Comparison of ENCODE assay signal across 8 cellular contexts in the genomic region with DNA sequence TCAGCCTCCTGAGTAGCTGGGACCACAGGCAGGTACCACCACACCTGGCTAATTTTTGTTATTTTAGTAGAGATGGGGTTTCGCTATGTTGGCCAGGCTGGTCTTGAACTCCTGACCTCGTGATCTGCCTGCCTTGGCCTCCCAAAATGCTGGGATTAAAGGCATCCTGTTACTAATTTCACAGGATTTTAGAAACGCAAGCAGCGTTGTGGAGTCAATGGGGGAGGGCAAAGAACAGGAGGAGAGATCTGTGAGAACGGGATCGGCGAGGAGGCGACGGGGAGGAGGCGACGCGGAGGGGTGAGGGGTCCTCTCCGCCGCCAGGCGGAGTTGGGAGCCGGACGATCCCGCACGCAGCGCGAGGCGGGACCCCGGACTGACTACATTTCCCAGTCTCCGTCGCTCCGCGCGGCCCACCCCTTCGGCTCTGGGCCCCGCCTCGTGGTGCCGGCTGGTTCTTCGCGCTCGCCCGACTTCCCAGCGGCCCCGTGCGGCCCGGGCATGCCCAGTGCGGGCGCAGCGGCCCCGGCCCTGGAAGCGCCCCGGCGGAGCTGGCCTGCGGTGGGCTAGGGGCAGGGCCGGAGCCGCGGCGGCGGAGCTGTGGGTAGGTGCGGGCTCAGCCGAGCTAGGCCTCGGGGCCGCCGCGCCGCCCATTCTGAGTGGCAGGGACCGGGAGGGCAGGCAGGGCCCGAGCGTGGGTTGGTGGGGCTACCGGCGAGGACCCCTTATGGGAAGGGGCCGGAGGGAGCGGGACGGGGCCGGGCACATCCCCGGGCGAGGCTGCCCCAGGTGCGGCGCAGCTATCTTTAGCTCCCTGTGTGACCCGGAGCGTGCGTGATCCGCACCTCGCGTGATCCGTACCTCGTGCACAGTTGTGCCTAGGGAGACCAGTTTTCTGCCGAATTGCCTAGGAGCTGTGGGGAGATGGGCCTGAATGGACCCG. TPM values are rescaled to one million over a fixed set of nuclear protein-coding genes. Genes with fewer than 3 reads are reported as not detected.
DNase-seq lines count a peak whose midpoint lies in the region; ATAC-seq and TF ChIP-seq lines count a peak whose summit lies in the region.

EI24 (plus strand) TSS at position 508 of the 943 bp plus-strand sequence. CDS start 3,051 bp downstream, outside the sequence.

- DNase-seq in DMS53 treated with DMSO at 0.1 percent for 48 hours (lab: John Stamatoyannopoulos, UW; ENCODE audit: unreplicated experiment) = peak; percentile 83
- peak; percentile 76 to 90 for DNase-seq in PC-9
- peak; percentile 93 for DNase-seq in activated T-cell treated with anti-CD3 and anti-CD28 coated beads, Interleukin-2, amount 50 U/mL, for 24 hours
- DNase-seq in stimulated activated CD8-positive, alpha-beta memory T cell treated with anti-CD3 and anti-CD28 coated beads, Interleukin-7, amount 100 ng/mL, for 24 hours (ENCODE audit: low read depth) = peak; percentile 76

- peak within 1 kb of the TSS; percentile 99 for H2AFZ ChIP-seq in PC-9

- 1% methylated on average over 76 to 83 of the region's 83 CpGs for WGBS in esophagus, 2 donors

- H3K9ac ChIP-seq in muscle layer of colon (ENCODE audit: low read length) = peak within 1 kb of the TSS; percentile 97

- H3K27me3 ChIP-seq in PC-9 (ENCODE audit: insufficient read depth, low read depth) (no peaks in the 10 kb centered on the region), esophagus (ENCODE audit: control insufficient read depth in 1 of 2, insufficient read depth in 2 of 2, low read length in 2 of 2) (no peaks in the 10 kb centered on the region), muscle layer of colon (ENCODE audit: control insufficient read depth in 1 of 2, insufficient read depth in 2 of 2, low read length in 2 of 2) (no peaks in the 10 kb centered on the region)

- H3K4me1 Mint-ChIP-seq in activated T-cell treated with anti-CD3 and anti-CD28 coated beads, Interleukin-2, amount 50 U/mL, for 24 hours (ENCODE audit: low read depth) = peaks cover 29% of the 10 kb centered on the region

- TF ChIP-seq RAD21 in Ishikawa (IDR thresholded peaks at IDR 0.05; ENCODE audit: low read depth) = no peak; the same call in 1 of the 2 replicates

- no peak for TF ChIP-seq EP300 in Ishikawa (IDR thresholded peaks at IDR 0.05; ENCODE audit: borderline replicate concordance)

- H3K27me3 Mint-ChIP-seq in activated T-cell treated with anti-CD3 and anti-CD28 coated beads, Interleukin-2, amount 50 U/mL, for 24 hours = no peaks in the 10 kb centered on the region

- peaks cover 30% of the 10 kb centered on the region for H3K79me2 ChIP-seq in PC-9 (ENCODE audit: low read depth)

- H3K4me3 ChIP-seq in PC-9 (peak within 1 kb of the TSS; percentile 98), esophagus (ENCODE audit: low read depth in 1 of 2, low read length in 2 of 2) (peak within 1 kb of the TSS; percentile 91 to 92), muscle layer of colon (ENCODE audit: low read depth in 1 of 2, low read length in 2 of 2) (peak within 1 kb of the TSS; percentile 75 to 89)

- peaks cover 6% of the 10 kb centered on the region; the same call in 1 of the 2 replicates for H4K20me1 ChIP-seq in PC-9 (ENCODE audit: insufficient read depth)

- CTCF ChIA-PET in PC-9 (lab: Charles Lee) = no interaction called here

- peak; percentile 66 for TF ChIP-seq CTCF in PC-9 (conservative IDR thresholded peaks at IDR 0.05)

- no peaks in the 10 kb centered on the region for H3F3A ChIP-seq in PC-9 (ENCODE audit: insufficient read depth, low read depth)

- H3K27ac Mint-ChIP-seq in activated T-cell treated with anti-CD3 and anti-CD28 coated beads, Interleukin-2, amount 50 U/mL, for 24 hours = peak within 1 kb of the TSS; percentile 95

- H3K9me3 Mint-ChIP-seq in activated T-cell treated with anti-CD3 and anti-CD28 coated beads, Interleukin-2, amount 50 U/mL, for 24 hours = no peaks in the 10 kb centered on the region

- BruUV-seq in PC-9 (replicated peaks; lab: Mats Ljungman, UMichigan) = no TSS peak

- H3K36me3 Mint-ChIP-seq in activated T-cell treated with anti-CD3 and anti-CD28 coated beads, Interleukin-2, amount 50 U/mL, for 24 hours (ENCODE audit: low read depth) = peaks cover 41% of the 10 kb centered on the region

- H3K4me1 ChIP-seq in PC-9 (replicated peaks; ENCODE audit: insufficient read depth) (peaks cover 11% of the 10 kb centered on the region; the same call in 1 of the 2 replicates), esophagus (ENCODE audit: control insufficient read depth in 2 of 2, insufficient read depth in 2 of 2, low read length in 1 of 2) (no peaks in the 10 kb centered on the region), muscle layer of colon (ENCODE audit: insufficient read depth, low read length) (peaks cover 13% of the 10 kb centered on the region)

- H3K27ac ChIP-seq in PC-9 (peak within 1 kb of the TSS; percentile 41; the same call in 1 of the 2 replicates), esophagus (ENCODE audit: low read depth in 2 of 2, low read length in 1 of 2) (peak within 1 kb of the TSS; percentile 78 to 84), muscle layer of colon (ENCODE audit: low read depth, low read length) (peak within 1 kb of the TSS; percentile 84)

- intact Hi-C loops in PC-9 (cut with micrococcal nuclease; ENCODE audit: unreplicated experiment) = loop anchor here (1.0 to 10.0 kb wide), 3 partner anchors 23 to 684 kb away; partner anchors contain the start of genes CHEK1 and STT3A

- peak within 1 kb of the TSS; percentile 84 for H3K4me2 ChIP-seq in PC-9

- H3K9me3 ChIP-seq in PC-9 (ENCODE audit: insufficient read depth, low read depth) (no peaks in the 10 kb centered on the region), esophagus (ENCODE audit: control insufficient read depth in 2 of 2, insufficient read depth in 1 of 2, low read depth in 1 of 2, low read length in 1 of 2) (no peaks in the 10 kb centered on the region), muscle layer of colon (ENCODE audit: low read length) (no peaks in the 10 kb centered on the region)

- POLR2A ChIA-PET in PC-9 (lab: Charles Lee; ENCODE audit: unreplicated experiment) = interaction anchor here (0.8 to 1.3 kb wide), 2 partner anchors 23 to 318 kb away, joined by 6 read pairs; partner anchors contain the start of genes HYLS1 and STT3A

- H3K36me3 ChIP-seq in PC-9 (ENCODE audit: low read depth) = peaks cover 14% of the 10 kb centered on the region; the same call in 1 of the 2 replicates
- peaks cover 3% of the 10 kb centered on the region in 2 donors for H3K36me3 ChIP-seq in esophagus (ENCODE audit: control insufficient read depth in 2 of 2, insufficient read depth in 2 of 2, low read length in 1 of 2)
- H3K36me3 ChIP-seq in muscle layer of colon (ENCODE audit: insufficient read depth, low read length) = peaks cover 15% of the 10 kb centered on the region

- H3K9me2 ChIP-seq in PC-9 (ENCODE audit: insufficient read depth) = no peaks in the 10 kb centered on the region

- H3K4me3 Mint-ChIP-seq in activated T-cell treated with anti-CD3 and anti-CD28 coated beads, Interleukin-2, amount 50 U/mL, for 24 hours = peak within 1 kb of the TSS; percentile 90

- ATAC-seq in GM21576 (IDR thresholded peaks at IDR 0.05; ENCODE audit: unreplicated experiment) = peak; percentile 95

TF ChIP-seq in Ishikawa, 13 proteins besides CTCF, POLR2A, EP300 and RAD21:
- no peak for TF ChIP-seq FOXM1 (IDR thresholded peaks at IDR 0.05; ENCODE audit: borderline replicate concordance, low read depth)
- peak; percentile 67 for TF ChIP-seq MAX (IDR thresholded peaks at IDR 0.05)
- peak; percentile 80 for TF ChIP-seq ZBTB7A (IDR thresholded peaks at IDR 0.05; ENCODE audit: low read depth)
- TF ChIP-seq NFIC (IDR thresholded peaks at IDR 0.05) = no peak
- TF ChIP-seq, protein P1, sequence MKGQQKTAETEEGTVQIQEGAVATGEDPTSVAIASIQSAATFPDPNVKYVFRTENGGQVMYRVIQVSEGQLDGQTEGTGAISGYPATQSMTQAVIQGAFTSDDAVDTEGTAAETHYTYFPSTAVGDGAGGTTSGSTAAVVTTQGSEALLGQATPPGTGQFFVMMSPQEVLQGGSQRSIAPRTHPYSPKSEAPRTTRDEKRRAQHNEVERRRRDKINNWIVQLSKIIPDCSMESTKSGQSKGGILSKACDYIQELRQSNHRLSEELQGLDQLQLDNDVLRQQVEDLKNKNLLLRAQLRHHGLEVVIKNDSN (IDR thresholded peaks at IDR 0.05) = no peak; the same call in none of the 2 replicates
- no peak for TF ChIP-seq REST (IDR thresholded peaks at IDR 0.05; ENCODE audit: low read depth)

RNA-seq across cellular contexts. Expression of gene EI24, which starts in this region (rescaled TPM):
- 69.7 and 88.2 TPM in 2 replicates for total RNA-seq in PC-9 (2021)
- 10 to 100 TPM; 22.0 to 69.9 TPM for polyA plus RNA-seq in esophagus

Comparison
In these comparisons a context has a peak if more than half of its experiments do, and no peak if none do; other contexts are left out.
1. Peak in every context shown above with its lines: DNase-seq, ATAC-seq, H3K4me3 ChIP-seq and H3K27ac ChIP-seq.